In genomic region chrX:133987188-133987587, GRCh38 we compare ENCODE assay signal across 17 cellular contexts. TPM values are rescaled to one million over a fixed set of nuclear protein-coding genes. Genes with fewer than 3 reads are reported as not detected.
A peak's percentile ranks its signal among the peaks of the same experiment; 100 is the strongest.
DNase-seq lines count a peak whose midpoint lies in the region; ATAC-seq, FAIRE-seq and TF ChIP-seq lines count a peak whose summit lies in the region.
"Had no signal": no experiment of that assay in that cellular context is flagged by ENCODE, and none has a peak within 500 bp of the region (broad histone marks: within the 10 kb centered on the region; RNA-seq: fewer than 3 reads in every experiment).

No MANE protein-coding gene starts in this region.

- H3K27me3 ChIP-seq in HepG2 (ENCODE audit: control insufficient read depth in 1 of 2, insufficient read depth in 2 of 2, low read length in 2 of 2) = no peaks in the 10 kb centered on the region; a peak in 1 of 5 replicates
- H3K27me3 ChIP-seq in right lobe of liver = peaks cover 0 to 9% of the 10 kb centered on the region in 2 donors
- H3K27me3 ChIP-seq in osteoblast (ENCODE audit: insufficient read depth, low read length) = no peaks in the 10 kb centered on the region
- peaks cover 18 to 39% of the 10 kb centered on the region in 2 donors for H3K27me3 ChIP-seq in left lung

- H4K20me1 ChIP-seq in HepG2 (ENCODE audit: insufficient read depth, low read length) (no peaks in the 10 kb centered on the region), osteoblast (ENCODE audit: insufficient read depth, low read length) (no peaks in the 10 kb centered on the region)

- H3K4me2 ChIP-seq in HepG2 (ENCODE audit: low read depth, low read length) (peak overlapping the region; percentile 80), osteoblast (ENCODE audit: insufficient read depth, low read length) (no peak overlapping the region)
- H3K4me2 ChIP-seq: GM23338 had no signal

- peaks cover 1 to 17% of the 10 kb centered on the region in 2 experiments; a peak in 4 of 5 replicates for H3K36me3 ChIP-seq in HepG2 (replicated peaks in 1 of 2; ENCODE audit: control insufficient read depth in 1 of 2, insufficient read depth in 2 of 2, low read length in 2 of 2)
- H3K36me3 ChIP-seq in right lobe of liver = no peaks in the 10 kb centered on the region
- no peaks in the 10 kb centered on the region for H3K36me3 ChIP-seq in osteoblast (ENCODE audit: insufficient read depth, low read length)
- H3K36me3 ChIP-seq in left lung = no peaks in the 10 kb centered on the region

- in situ Hi-C loops in HepG2 (cut with HindIII; ENCODE audit: extremely low pct_ligation_motif_present, low pct_unique_long_range_greater_than_20kb) = no loop called here

- no peak for TF ChIP-seq CTCF in HepG2 (CRISPR knock-in tag; IDR thresholded peaks at IDR 0.05)
- TF ChIP-seq CTCF in right lobe of liver (IDR thresholded peaks at IDR 0.05) = no peak
- TF ChIP-seq CTCF in mesothelial cell of epicardium (IDR thresholded peaks at IDR 0.05; ENCODE audit: unreplicated experiment) = no peak
- TF ChIP-seq CTCF in osteoblast (IDR thresholded peaks at IDR 0.05; ENCODE audit: extremely low read depth, low read depth, low read length) = no peak
- no peak for TF ChIP-seq CTCF in left lung (IDR thresholded peaks at IDR 0.05)

- peaks cover 75% of the 10 kb centered on the region for H3K4me1 Mint-ChIP-seq in mesothelial cell of epicardium

- H2AFZ ChIP-seq in HepG2 (ENCODE audit: low read length) = no peak overlapping the region
- H2AFZ ChIP-seq in osteoblast (ENCODE audit: low read length) = no peak overlapping the region
- H2AFZ ChIP-seq: GM23338 had no signal

- TF ChIP-seq POLR2A in HepG2 (IDR thresholded peaks at IDR 0.05; ENCODE audit: insufficient read depth in 1 of 2, low read depth in 2 of 2, low read length in 2 of 2) (no peak; a peak in 1 of 4 replicates), right lobe of liver (IDR thresholded peaks at IDR 0.05) (no peak)

- CTCF ChIA-PET in HepG2 (lab: Yijun Ruan, JAX; ENCODE audit: low intra/inter-chr PET ratio, low total read pairs) = no interaction called here

- DNase-seq in HepG2 (ENCODE audit: low spot score) (peak; percentile 87), right lobe of liver (no peak), mesothelial cell of epicardium (ENCODE audit: low spot score in 2 of 2, unreplicated experiment in 2 of 2) (no peak), osteoblast (ENCODE audit: insufficient read length, low spot score, missing footprints) (peak; percentile 25), KG1 (lab: John Stamatoyannopoulos, UW) (no peak), left lung (no peak), left colon (no peak), NCI-H2029 treated with DMSO at 0.1 percent for 48 hours (lab: John Stamatoyannopoulos, UW) (no peak)
- DNase-seq: CD8-positive, alpha-beta memory T cell; DMS53; GF-D8; IMR-90 had no signal

- H3K79me2 ChIP-seq in HepG2 (ENCODE audit: insufficient read depth, low read length) (peaks cover 59% of the 10 kb centered on the region), osteoblast (ENCODE audit: insufficient read depth, low read length) (no peaks in the 10 kb centered on the region)

- no peak overlapping the region for H3K4me3 Mint-ChIP-seq in mesothelial cell of epicardium
- H3K4me3 Mint-ChIP-seq: CD8-positive, alpha-beta memory T cell; GM23338 had no signal

- H3K9me3 Mint-ChIP-seq in mesothelial cell of epicardium = no peaks in the 10 kb centered on the region
- H3K9me3 Mint-ChIP-seq: CD8-positive, alpha-beta memory T cell; GM23338 had no signal

- H3K4me3 ChIP-seq in HepG2 (replicated peaks in 1 of 3; ENCODE audit: insufficient read depth in 1 of 3, low read depth in 2 of 3, low read length in 3 of 3) = peak overlapping the region; percentile 42 to 54 (median 44)
- no peak overlapping the region for H3K4me3 ChIP-seq in right lobe of liver
- H3K4me3 ChIP-seq in osteoblast (ENCODE audit: insufficient read depth, low read length) = no peak overlapping the region
- H3K4me3 ChIP-seq in left lung = no peak overlapping the region
- H3K4me3 ChIP-seq: GM23338 had no signal

- peak overlapping the region; percentile 74 for H3K27ac Mint-ChIP-seq in mesothelial cell of epicardium
- H3K27ac Mint-ChIP-seq: CD14-positive monocyte; CD8-positive, alpha-beta memory T cell; GM23338 had no signal

- H3K4me1 ChIP-seq in HepG2 (ENCODE audit: insufficient read depth, low read length) (peaks cover 47% of the 10 kb centered on the region), right lobe of liver (no peaks in the 10 kb centered on the region), osteoblast (ENCODE audit: insufficient read depth, low read length) (no peaks in the 10 kb centered on the region), left lung (peaks cover 0 to 5% of the 10 kb centered on the region in 2 donors)

- no TSS peak for BruUV-seq in HepG2 (replicated peaks; lab: Mats Ljungman, UMichigan)

- H3K9me3 ChIP-seq in HepG2 (ENCODE audit: low read length) = no peaks in the 10 kb centered on the region
- H3K9me3 ChIP-seq in right lobe of liver = no peaks in the 10 kb centered on the region
- H3K9me3 ChIP-seq in osteoblast (ENCODE audit: low read depth, low read length) = no peaks in the 10 kb centered on the region
- H3K9me3 ChIP-seq in left lung = no peaks in the 10 kb centered on the region

- H3K9ac ChIP-seq in HepG2 (ENCODE audit: insufficient read depth, low read depth, low read length) = peak overlapping the region; percentile 66

- TF ChIP-seq RAD21 in HepG2 (CRISPR knock-in tag; IDR thresholded peaks at IDR 0.05) = no peak

- TF ChIP-seq EP300 in HepG2 (IDR thresholded peaks at IDR 0.05; ENCODE audit: low read depth in 2 of 2, low read length in 2 of 2) = peak in 1 of 2 experiments; percentile 91; a peak in 2 of 4 replicates
- TF ChIP-seq EP300 in HepG2 (CRISPR knock-in tag; IDR thresholded peaks at IDR 0.05; ENCODE audit: borderline replicate concordance) = peak; percentile 70; the same call in 1 of the 2 replicates

- H3K27ac ChIP-seq in HepG2 (ENCODE audit: extremely low read length, insufficient read depth, low read length) (peak overlapping the region; percentile 94), right lobe of liver (no peak overlapping the region), osteoblast (ENCODE audit: low read depth, low read length) (no peak overlapping the region), left lung (no peak overlapping the region)
- H3K27ac ChIP-seq: 22Rv1, HL-60 had no signal

- no peaks in the 10 kb centered on the region for H3K36me3 Mint-ChIP-seq in mesothelial cell of epicardium
- H3K36me3 Mint-ChIP-seq: CD14-positive monocyte; CD8-positive, alpha-beta memory T cell had no signal

- intact Hi-C loops in HepG2 (cut with micrococcal nuclease; ENCODE audit: unreplicated experiment) = loop anchor here (2.0 kb wide), 1 partner anchor 34 kb away; no protein-coding TSS in a partner anchor
- intact Hi-C loops in right lobe of liver (cut with DNase I) = no loop called here
- intact Hi-C loops in left lung (cut with DNase I) = no loop called here
- intact Hi-C loops in left colon (cut with DNase I, micrococcal nuclease) = no loop called here

- POLR2A ChIA-PET in HepG2 (lab: Yijun Ruan, JAX) = interaction anchor here (0.8 to 11.4 kb wide), 5 partner anchors 8 to 39 kb away, joined by 4 to 216 read pairs (median 31); no protein-coding TSS in a partner anchor

- ATAC-seq in HepG2 (peak; percentile 16), right lobe of liver (no peak), left lung (no peak), left colon (no peak)
- ATAC-seq: GM23338 had no signal

- FAIRE-seq in HepG2 (lab: Jason Lieb, UNC) = peak; percentile 92

- 1% methylated on average over 6 of the region's 6 CpGs for WGBS in HepG2 (ENCODE audit: low lambda C conversion rate)
- 51% methylated on average over 5 of the region's 6 CpGs for WGBS in right lobe of liver (ENCODE audit: insufficient coverage, low coverage, low lambda C conversion rate, missing lambda C conversion rate)

- H3K27me3 Mint-ChIP-seq in mesothelial cell of epicardium (ENCODE audit: low read depth) = no peaks in the 10 kb centered on the region

TF ChIP-seq in HepG2, 621 proteins besides CTCF, POLR2A, EP300 and RAD21 (continues in another document):
- TF ChIP-seq MED13 (CRISPR knock-in tag; IDR thresholded peaks at IDR 0.05) (peak; percentile 86; the same call in 1 of the 2 replicates), ZNF740 (CRISPR knock-in tag; IDR thresholded peaks at IDR 0.05) (no peak; the same call in 1 of the 2 replicates), GATAD2A (CRISPR knock-in tag; IDR thresholded peaks at IDR 0.05) (peak; percentile 60), SALL1 (CRISPR knock-in tag; IDR thresholded peaks at IDR 0.05) (peak; percentile 62), NFYB (CRISPR knock-in tag; IDR thresholded peaks at IDR 0.05) (no peak)

RNA-seq across cellular contexts. Expression of gene GPC3, which starts 1.8 kb away (rescaled TPM):
- total RNA-seq in HepG2 (2016; rRNA removed; fragmentation: Illumina TruSeq; extraction: Trizol) = 805 and 1,799 TPM in 2 replicates
- 284 and 320 TPM in 2 replicates for total RNA-seq in HepG2 (2016; cell fraction: cytosol; rRNA removed; fragmentation: Illumina TruSeq; extraction: Trizol; ENCODE audit: low read depth)
- 792 and 1,776 TPM in 2 replicates for total RNA-seq in HepG2 (2016; cell fraction: insoluble cytoplasmic fraction; rRNA removed; fragmentation: Illumina TruSeq; extraction: Trizol)
- 290 and 301 TPM in 2 replicates for total RNA-seq in HepG2 (2016; cell fraction: membrane; rRNA removed; fragmentation: Illumina TruSeq; extraction: Trizol)
- 1,828 and 2,106 TPM in 2 replicates for total RNA-seq in HepG2 (2016; cell fraction: nucleus; rRNA removed; fragmentation: Illumina TruSeq; extraction: Trizol)
- polyA plus RNA-seq in HepG2 (2011; rRNA removed) = 3,263 and 3,554 TPM in 2 replicates
- polyA plus RNA-seq in HepG2 (2011; cell fraction: cytosol; rRNA removed) = 2,062 and 3,587 TPM in 2 replicates
- 820 and 1,167 TPM in 2 replicates for polyA plus RNA-seq in HepG2 (2011; cell fraction: nucleus; rRNA removed)
- 3,341 and 3,897 TPM in 2 replicates for polyA plus RNA-seq in HepG2 (2012)
- polyA plus RNA-seq in HepG2 (2016; cell fraction: cytosol; fragmentation: Illumina TruSeq; extraction: Trizol; ENCODE audit: low read depth) = 118 and 136 TPM in 2 replicates
- polyA plus RNA-seq in HepG2 (2016; cell fraction: insoluble cytoplasmic fraction; fragmentation: Illumina TruSeq; extraction: Trizol; ENCODE audit: low read depth) = 843 and 853 TPM in 2 replicates
- polyA plus RNA-seq in HepG2 (2016; cell fraction: membrane; fragmentation: Illumina TruSeq; extraction: Trizol; ENCODE audit: low read depth) = 164 and 169 TPM in 2 replicates
- polyA plus RNA-seq in HepG2 (2016; cell fraction: nucleus; fragmentation: Illumina TruSeq; extraction: Trizol; ENCODE audit: insufficient read depth, low read depth) = 1,823 and 1,891 TPM in 2 replicates
- 0.72 and 1,012 TPM in 2 replicates for polyA minus RNA-seq in HepG2 (2011; rRNA and poly(A)+ RNA removed; ENCODE audit: low replicate concordance)
- 1,199 and 1,788 TPM in 2 replicates for polyA minus RNA-seq in HepG2 (2011; cell fraction: cytosol; rRNA and poly(A)+ RNA removed)
- polyA minus RNA-seq in HepG2 (2011; cell fraction: nucleus; rRNA and poly(A)+ RNA removed) = 1,194 and 1,668 TPM in 2 replicates
- 1 to 10 TPM in 4 of 6 experiments, under 1 TPM in 2; 0.31 to 6.8 (median 1.8) TPM for total RNA-seq in right lobe of liver
- 837 to 864 TPM (median 859 TPM) in 3 replicates for total RNA-seq in mesothelial cell of epicardium
- not detected in 2 replicates for total RNA-seq in osteoblast
- 10 to 100 TPM; 42.1 to 62.6 TPM for total RNA-seq in left lung
- 1 to 10 TPM; 2.6 to 2.9 TPM for total RNA-seq in left colon
- total RNA-seq: CD8-positive, alpha-beta memory T cell; IMR-90 had no signal
- polyA plus RNA-seq: BJ; CD14-positive monocyte; CD8-positive, alpha-beta memory T cell; IMR-90 had no signal

Comparison
In these comparisons a context has a peak if more than half of its experiments do, and no peak if none do; other contexts are left out.
1. DNase-seq: peak in HepG2 (single experiment) and osteoblast (single experiment); none in right lobe of liver (0 of 3), mesothelial cell of epicardium (0 of 2), KG1 (single experiment), left lung (0 of 2), left colon (0 of 2) and NCI-H2029 treated with DMSO at 0.1 percent for 48 hours (single experiment).
2. H3K4me3 ChIP-seq: peak in HepG2 (3 of 3); none in right lobe of liver (0 of 3), osteoblast (single experiment) and left lung (0 of 2).
3. RNA of gene GPC3, which starts 1.8 kb away (total RNA-seq): 284 to 2,106 TPM in HepG2 and 837 to 864 TPM in mesothelial cell of epicardium; 42.1 to 62.6 TPM in left lung, 2.6 to 2.9 TPM in left colon, 0.31 to 6.8 TPM in right lobe of liver and not detected in osteoblast; every median in the first group is over 4 times any median in the second.